1 cellular context compared by ENCODE assay signal in the genomic region with DNA sequence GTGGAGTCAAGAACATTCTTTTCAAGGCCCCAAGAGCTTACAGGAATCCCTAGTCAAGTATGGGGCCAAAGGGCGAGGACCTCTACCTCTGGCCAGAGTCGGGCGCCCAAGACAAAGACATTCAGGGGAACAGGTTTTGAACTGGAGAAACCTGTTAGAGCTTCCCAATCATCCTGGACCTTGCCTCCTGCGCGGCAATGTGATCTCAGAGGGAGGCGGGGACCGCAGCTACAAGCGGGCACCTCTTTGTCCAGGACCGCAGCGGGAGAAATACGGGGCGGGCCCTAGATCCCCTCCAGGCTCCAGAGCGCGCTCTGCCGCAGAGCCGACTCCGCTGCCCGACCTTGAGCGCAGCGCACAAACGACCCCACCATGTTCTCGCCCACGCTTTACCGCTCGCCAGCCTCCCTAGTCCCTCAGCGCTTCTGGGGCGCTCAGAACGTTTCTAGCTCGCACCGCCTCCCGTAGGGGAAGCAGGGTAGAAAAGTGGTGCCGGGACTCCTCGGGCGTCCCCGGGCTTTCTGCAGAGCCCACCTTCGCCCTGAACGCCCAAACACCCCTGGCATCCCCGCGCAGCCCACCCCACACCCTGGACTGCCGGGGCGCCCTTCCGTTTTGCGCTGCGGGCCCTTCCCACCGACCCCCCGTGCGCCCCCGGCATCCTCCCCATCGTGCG.
TF ChIP-seq lines count a peak whose summit lies in the region.

No MANE protein-coding gene starts in this region.

TF ChIP-seq in HEK293, 187 proteins besides CTCF, POLR2A, EP300 and RAD21 (continued from another document):
- TF ChIP-seq, protein P1, sequence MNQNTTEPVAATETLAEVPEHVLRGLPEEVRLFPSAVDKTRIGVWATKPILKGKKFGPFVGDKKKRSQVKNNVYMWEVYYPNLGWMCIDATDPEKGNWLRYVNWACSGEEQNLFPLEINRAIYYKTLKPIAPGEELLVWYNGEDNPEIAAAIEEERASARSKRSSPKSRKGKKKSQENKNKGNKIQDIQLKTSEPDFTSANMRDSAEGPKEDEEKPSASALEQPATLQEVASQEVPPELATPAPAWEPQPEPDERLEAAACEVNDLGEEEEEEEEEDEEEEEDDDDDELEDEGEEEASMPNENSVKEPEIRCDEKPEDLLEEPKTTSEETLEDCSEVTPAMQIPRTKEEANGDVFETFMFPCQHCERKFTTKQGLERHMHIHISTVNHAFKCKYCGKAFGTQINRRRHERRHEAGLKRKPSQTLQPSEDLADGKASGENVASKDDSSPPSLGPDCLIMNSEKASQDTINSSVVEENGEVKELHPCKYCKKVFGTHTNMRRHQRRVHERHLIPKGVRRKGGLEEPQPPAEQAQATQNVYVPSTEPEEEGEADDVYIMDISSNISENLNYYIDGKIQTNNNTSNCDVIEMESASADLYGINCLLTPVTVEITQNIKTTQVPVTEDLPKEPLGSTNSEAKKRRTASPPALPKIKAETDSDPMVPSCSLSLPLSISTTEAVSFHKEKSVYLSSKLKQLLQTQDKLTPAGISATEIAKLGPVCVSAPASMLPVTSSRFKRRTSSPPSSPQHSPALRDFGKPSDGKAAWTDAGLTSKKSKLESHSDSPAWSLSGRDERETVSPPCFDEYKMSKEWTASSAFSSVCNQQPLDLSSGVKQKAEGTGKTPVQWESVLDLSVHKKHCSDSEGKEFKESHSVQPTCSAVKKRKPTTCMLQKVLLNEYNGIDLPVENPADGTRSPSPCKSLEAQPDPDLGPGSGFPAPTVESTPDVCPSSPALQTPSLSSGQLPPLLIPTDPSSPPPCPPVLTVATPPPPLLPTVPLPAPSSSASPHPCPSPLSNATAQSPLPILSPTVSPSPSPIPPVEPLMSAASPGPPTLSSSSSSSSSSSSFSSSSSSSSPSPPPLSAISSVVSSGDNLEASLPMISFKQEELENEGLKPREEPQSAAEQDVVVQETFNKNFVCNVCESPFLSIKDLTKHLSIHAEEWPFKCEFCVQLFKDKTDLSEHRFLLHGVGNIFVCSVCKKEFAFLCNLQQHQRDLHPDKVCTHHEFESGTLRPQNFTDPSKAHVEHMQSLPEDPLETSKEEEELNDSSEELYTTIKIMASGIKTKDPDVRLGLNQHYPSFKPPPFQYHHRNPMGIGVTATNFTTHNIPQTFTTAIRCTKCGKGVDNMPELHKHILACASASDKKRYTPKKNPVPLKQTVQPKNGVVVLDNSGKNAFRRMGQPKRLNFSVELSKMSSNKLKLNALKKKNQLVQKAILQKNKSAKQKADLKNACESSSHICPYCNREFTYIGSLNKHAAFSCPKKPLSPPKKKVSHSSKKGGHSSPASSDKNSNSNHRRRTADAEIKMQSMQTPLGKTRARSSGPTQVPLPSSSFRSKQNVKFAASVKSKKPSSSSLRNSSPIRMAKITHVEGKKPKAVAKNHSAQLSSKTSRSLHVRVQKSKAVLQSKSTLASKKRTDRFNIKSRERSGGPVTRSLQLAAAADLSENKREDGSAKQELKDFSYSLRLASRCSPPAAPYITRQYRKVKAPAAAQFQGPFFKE (tag by site-specific recombination; IDR thresholded peaks at IDR 0.05; ENCODE audit: borderline replicate concordance), result peak; percentile 78; the same call in 1 of the 2 replicates
- TF ChIP-seq, protein P2, sequence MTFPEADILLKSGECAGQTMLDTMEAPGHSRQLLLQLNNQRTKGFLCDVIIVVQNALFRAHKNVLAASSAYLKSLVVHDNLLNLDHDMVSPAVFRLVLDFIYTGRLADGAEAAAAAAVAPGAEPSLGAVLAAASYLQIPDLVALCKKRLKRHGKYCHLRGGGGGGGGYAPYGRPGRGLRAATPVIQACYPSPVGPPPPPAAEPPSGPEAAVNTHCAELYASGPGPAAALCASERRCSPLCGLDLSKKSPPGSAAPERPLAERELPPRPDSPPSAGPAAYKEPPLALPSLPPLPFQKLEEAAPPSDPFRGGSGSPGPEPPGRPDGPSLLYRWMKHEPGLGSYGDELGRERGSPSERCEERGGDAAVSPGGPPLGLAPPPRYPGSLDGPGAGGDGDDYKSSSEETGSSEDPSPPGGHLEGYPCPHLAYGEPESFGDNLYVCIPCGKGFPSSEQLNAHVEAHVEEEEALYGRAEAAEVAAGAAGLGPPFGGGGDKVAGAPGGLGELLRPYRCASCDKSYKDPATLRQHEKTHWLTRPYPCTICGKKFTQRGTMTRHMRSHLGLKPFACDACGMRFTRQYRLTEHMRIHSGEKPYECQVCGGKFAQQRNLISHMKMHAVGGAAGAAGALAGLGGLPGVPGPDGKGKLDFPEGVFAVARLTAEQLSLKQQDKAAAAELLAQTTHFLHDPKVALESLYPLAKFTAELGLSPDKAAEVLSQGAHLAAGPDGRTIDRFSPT (tag by site-specific recombination; IDR thresholded peaks at IDR 0.05), result peak; percentile 67; the same call in 1 of the 2 replicates
- TF ChIP-seq ZNF10 (tag by site-specific recombination; IDR thresholded peaks at IDR 0.05), result peak; percentile 53; the same call in 1 of the 2 replicates
- TF ChIP-seq, protein P3, sequence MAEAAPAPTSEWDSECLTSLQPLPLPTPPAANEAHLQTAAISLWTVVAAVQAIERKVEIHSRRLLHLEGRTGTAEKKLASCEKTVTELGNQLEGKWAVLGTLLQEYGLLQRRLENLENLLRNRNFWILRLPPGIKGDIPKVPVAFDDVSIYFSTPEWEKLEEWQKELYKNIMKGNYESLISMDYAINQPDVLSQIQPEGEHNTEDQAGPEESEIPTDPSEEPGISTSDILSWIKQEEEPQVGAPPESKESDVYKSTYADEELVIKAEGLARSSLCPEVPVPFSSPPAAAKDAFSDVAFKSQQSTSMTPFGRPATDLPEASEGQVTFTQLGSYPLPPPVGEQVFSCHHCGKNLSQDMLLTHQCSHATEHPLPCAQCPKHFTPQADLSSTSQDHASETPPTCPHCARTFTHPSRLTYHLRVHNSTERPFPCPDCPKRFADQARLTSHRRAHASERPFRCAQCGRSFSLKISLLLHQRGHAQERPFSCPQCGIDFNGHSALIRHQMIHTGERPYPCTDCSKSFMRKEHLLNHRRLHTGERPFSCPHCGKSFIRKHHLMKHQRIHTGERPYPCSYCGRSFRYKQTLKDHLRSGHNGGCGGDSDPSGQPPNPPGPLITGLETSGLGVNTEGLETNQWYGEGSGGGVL (tag by site-specific recombination; IDR thresholded peaks at IDR 0.05), result peak; percentile 67; the same call in 1 of the 2 replicates
